Comparison of ENCODE assay signal across 17 cellular contexts in genomic region chr21:42734323-42734971, GRCh38.
DNase-seq lines count a peak whose midpoint lies in the region; ATAC-seq, FAIRE-seq and TF ChIP-seq lines count a peak whose summit lies in the region.
"Had no signal": no experiment of that assay in that cellular context is flagged by ENCODE, and none has a peak within 500 bp of the region (broad histone marks: within the 10 kb centered on the region; RNA-seq: fewer than 3 reads in every experiment).

No MANE protein-coding gene starts in this region.

- peaks cover 3% of the 10 kb centered on the region for H3K9me3 Mint-ChIP-seq in T-helper 1 cell treated with Interleukin-12 subunit alpha and Interleukin-12 subunit beta and Interleukin-4 antibody, amounts not matched to agents 30 μg/mL and 1 μg/mL, for 36 hours
- H3K9me3 Mint-ChIP-seq in endodermal cell: no peaks in the 10 kb centered on the region

- peaks cover 54% of the 10 kb centered on the region for H3K4me1 Mint-ChIP-seq in T-helper 1 cell treated with Interleukin-12 subunit alpha and Interleukin-12 subunit beta and Interleukin-4 antibody, amounts not matched to agents 30 μg/mL and 1 μg/mL, for 36 hours (ENCODE audit: low read depth)
- peaks cover 15% of the 10 kb centered on the region for H3K4me1 Mint-ChIP-seq in endodermal cell

- FAIRE-seq in small intestine (lab: Jason Lieb, UNC): no peak
- FAIRE-seq: A204.1 had no signal

- H3K9me3 ChIP-seq in endodermal cell (ENCODE audit: control insufficient read depth, low read length) (peaks cover 15% of the 10 kb centered on the region), small intestine (ENCODE audit: control insufficient read depth, low read depth) (no peaks in the 10 kb centered on the region), WERI-Rb-1 (ENCODE audit: severe bottlenecking) (no peaks in the 10 kb centered on the region)

- no peak overlapping the region for H3K27ac ChIP-seq in endodermal cell (ENCODE audit: low read depth, low read length)
- H3K27ac ChIP-seq in small intestine (ENCODE audit: low read depth in 1 of 2, low read length in 1 of 2): peak overlapping the region; percentile 53 to 84
- H3K27ac ChIP-seq in WERI-Rb-1: no peak overlapping the region

- H3K27me3 ChIP-seq in endodermal cell (ENCODE audit: control insufficient read depth, insufficient read depth, low read length, poor library complexity, severe bottlenecking) (no peaks in the 10 kb centered on the region), small intestine (ENCODE audit: control insufficient read depth in 2 of 2, insufficient read depth in 2 of 2, low read length in 2 of 2) (no peaks in the 10 kb centered on the region), WERI-Rb-1 (ENCODE audit: insufficient read depth, low read depth, severe bottlenecking) (no peaks in the 10 kb centered on the region)

- peak overlapping the region; percentile 74 for H3K4me3 Mint-ChIP-seq in T-helper 1 cell treated with Interleukin-12 subunit alpha and Interleukin-12 subunit beta and Interleukin-4 antibody, amounts not matched to agents 30 μg/mL and 1 μg/mL, for 36 hours
- no peak overlapping the region for H3K4me3 Mint-ChIP-seq in endodermal cell

- WGBS in endodermal cell (ENCODE audit: insufficient coverage in 1 of 2, insufficient read length in 1 of 2), 2 experiments: 86 to 90% methylated on average over 6 to 7 of the region's 7 CpGs
- WGBS in small intestine, 3 donors: 35 to 45% (median 45%) methylated on average over 7 of the region's 7 CpGs

- DNase-seq in T-helper 1 cell (no peak), NCI-H526 (lab: John Stamatoyannopoulos, UW) (peak; percentile 65 to 81), endodermal cell (peak; percentile 21), small intestine (peak; percentile 74), WERI-Rb-1 (no peak)
- DNase-seq in activated CD8-positive, alpha-beta memory T cell treated with anti-CD3 and anti-CD28 coated beads, Interleukin-2, amount 50 U/mL, for 4 hours: no peak
- DNase-seq: activated CD4-positive, alpha-beta T cell treated with anti-CD3 and anti-CD28 coated beads for 4 hours; activated naive CD4-positive, alpha-beta T cell treated with anti-CD3 and anti-CD28 coated beads, Interleukin-2, amount 50 U/mL, for 16 hours; caudate nucleus; DMS 273 treated with DMSO at 0.1 percent for 48 hours; left cardiac atrium; NCI-H1694; occipital lobe; SW 1271 had no signal

- TF ChIP-seq CTCF in endodermal cell (conservative IDR thresholded peaks at IDR 0.05) (no peak), WERI-Rb-1 (IDR thresholded peaks at IDR 0.05; ENCODE audit: low read depth, low read length) (no peak)

- H3K4me3 ChIP-seq in endodermal cell (ENCODE audit: low read length): no peak overlapping the region
- no peak overlapping the region for H3K4me3 ChIP-seq in small intestine (ENCODE audit: low read depth in 1 of 2, low read length in 2 of 2)
- no peak overlapping the region for H3K4me3 ChIP-seq in WERI-Rb-1 (ENCODE audit: low read depth, low read length)

- no peaks in the 10 kb centered on the region for H3K4me1 ChIP-seq in endodermal cell (ENCODE audit: control insufficient read depth, insufficient read depth, low read length)
- peaks cover 3 to 27% of the 10 kb centered on the region in 2 donors for H3K4me1 ChIP-seq in small intestine (ENCODE audit: control insufficient read depth in 2 of 2, insufficient read depth in 1 of 2, low read depth in 1 of 2, low read length in 1 of 2)

- H3K36me3 Mint-ChIP-seq in T-helper 1 cell treated with Interleukin-12 subunit alpha and Interleukin-12 subunit beta and Interleukin-4 antibody, amounts not matched to agents 30 μg/mL and 1 μg/mL, for 36 hours (ENCODE audit: low read depth): peaks cover 17% of the 10 kb centered on the region
- H3K36me3 Mint-ChIP-seq in endodermal cell (ENCODE audit: low read depth): peaks cover 81% of the 10 kb centered on the region

- H3K36me3 ChIP-seq in endodermal cell (ENCODE audit: control insufficient read depth, insufficient read depth, low read length) (peaks cover 69% of the 10 kb centered on the region), small intestine (ENCODE audit: control insufficient read depth in 2 of 2, insufficient read depth in 2 of 2, low read length in 2 of 2) (no peaks in the 10 kb centered on the region), WERI-Rb-1 (peaks cover 95% of the 10 kb centered on the region)

- peak overlapping the region; percentile 84 for H3K27ac Mint-ChIP-seq in T-helper 1 cell treated with Interleukin-12 subunit alpha and Interleukin-12 subunit beta and Interleukin-4 antibody, amounts not matched to agents 30 μg/mL and 1 μg/mL, for 36 hours
- H3K27ac Mint-ChIP-seq in endodermal cell: peak overlapping the region; percentile 23

- H3K27me3 Mint-ChIP-seq in T-helper 1 cell treated with Interleukin-12 subunit alpha and Interleukin-12 subunit beta and Interleukin-4 antibody, amounts not matched to agents 30 μg/mL and 1 μg/mL, for 36 hours (ENCODE audit: low read depth): no peaks in the 10 kb centered on the region
- H3K27me3 Mint-ChIP-seq in endodermal cell (ENCODE audit: insufficient read depth): no peaks in the 10 kb centered on the region

- ATAC-seq in GM21360 (IDR thresholded peaks at IDR 0.05; ENCODE audit: unreplicated experiment): no peak
- ATAC-seq: left cardiac atrium had no signal

- H3K9ac ChIP-seq in endodermal cell (ENCODE audit: extremely low read depth, low read length, poor library complexity, severe bottlenecking): no peak overlapping the region

Comparison
In these comparisons a context has a peak if more than half of its experiments do, and no peak if none do; other contexts are left out.
1. DNase-seq: peak in NCI-H526 (2 of 2), endodermal cell (single experiment) and small intestine (single experiment); none in T-helper 1 cell (0 of 5), activated CD8-positive, alpha-beta memory T cell treated with anti-CD3 and anti-CD28 coated beads, Interleukin-2, amount 50 U/mL, for 4 hours (single experiment) and WERI-Rb-1 (single experiment).
2. H3K27ac ChIP-seq: peak in small intestine (2 of 2); none in endodermal cell (single experiment) and WERI-Rb-1 (single experiment).